ENCODE assay signal across 8 cellular contexts in genomic region chr16:57245472-57246113, GRCh38. TPM values are rescaled to one million over a fixed set of nuclear protein-coding genes. Genes with fewer than 3 reads are reported as not detected.
A peak's percentile ranks its signal among the peaks of the same experiment; 100 is the strongest.
DNase-seq lines count a peak whose midpoint lies in the region; ATAC-seq, FAIRE-seq and TF ChIP-seq lines count a peak whose summit lies in the region.

No MANE protein-coding gene starts in this region.

- H3K4me3 ChIP-seq in GM23248, result peak overlapping the region; percentile 92
- peak overlapping the region; percentile 77 to 89 (median 81) for H3K4me3 ChIP-seq in HepG2 (replicated peaks in 1 of 3; ENCODE audit: insufficient read depth in 1 of 3, low read depth in 2 of 3, low read length in 3 of 3)

- BruUV-seq in HepG2 (replicated peaks; lab: Mats Ljungman, UMichigan), result no TSS peak

- peak overlapping the region; percentile 98 for H3K9ac ChIP-seq in GM23248
- peak overlapping the region; percentile 92 for H3K9ac ChIP-seq in HepG2 (ENCODE audit: insufficient read depth, low read depth, low read length)

- H3K4me2 ChIP-seq in GM23248 (ENCODE audit: unreplicated experiment) (peak overlapping the region; percentile 98), HepG2 (ENCODE audit: low read depth, low read length) (peak overlapping the region; percentile 88)

- WGBS in GM23248 (ENCODE audit: low coverage in 1 of 2, low lambda C conversion rate in 2 of 2, missing lambda C conversion rate in 2 of 2), 2 experiments, result 3 to 5% methylated on average over 26 to 27 of the region's 28 CpGs
- 6% methylated on average over 17 of the region's 28 CpGs for WGBS in HepG2 (ENCODE audit: low lambda C conversion rate)

- H3K79me2 ChIP-seq in GM23248 (ENCODE audit: insufficient read depth) (peaks cover 27% of the 10 kb centered on the region), HepG2 (ENCODE audit: insufficient read depth, low read length) (peaks cover 7% of the 10 kb centered on the region)

- intact Hi-C loops in HepG2 (cut with micrococcal nuclease; ENCODE audit: unreplicated experiment), result loop anchor here (1.0 to 2.0 kb wide), 3 partner anchors 35 to 59 kb away; partner anchors contain the start of genes PSME3IP1 and RSPRY1

- CTCF ChIA-PET in HepG2 (lab: Yijun Ruan, JAX; ENCODE audit: low intra/inter-chr PET ratio, low total read pairs), result no interaction called here

- H3K4me1 ChIP-seq in GM23248 (ENCODE audit: insufficient read depth) (0 out of 2 replicates have a peak, but pooled peaks cover 6% of the 10 kb centered on the region), HepG2 (ENCODE audit: insufficient read depth, low read length) (peaks cover 40% of the 10 kb centered on the region)

- TF ChIP-seq RAD21 in HepG2 (CRISPR knock-in tag; IDR thresholded peaks at IDR 0.05), result no peak

- no peak for TF ChIP-seq POLR2A in HepG2 (IDR thresholded peaks at IDR 0.05; ENCODE audit: insufficient read depth in 1 of 2, low read depth in 2 of 2, low read length in 2 of 2)

- DNase-seq in ELR (ENCODE audit: low read depth) (peak; percentile 43), GM23248 (peak; percentile 55), NCI-H510A (lab: John Stamatoyannopoulos, UW) (peak; percentile 29), caudate nucleus (lab: John Stamatoyannopoulos, UW) (peak in 6 of 61 donors; percentile 35 to 69 (median 58)), HepG2 (ENCODE audit: low spot score) (no peak), inferior parietal cortex (ENCODE audit: extremely low spot score) (no peak)
- no peak for DNase-seq in activated CD4-positive, CD25-positive, alpha-beta regulatory T cell treated with anti-CD3 and anti-CD28 coated beads, Interleukin-2, amount 50 U/mL, for 72 hours

- H3K27me3 ChIP-seq in GM23248 (replicated peaks; ENCODE audit: insufficient read depth) (no peaks in the 10 kb centered on the region), HepG2 (ENCODE audit: control insufficient read depth in 1 of 2, insufficient read depth in 2 of 2, low read length in 2 of 2) (no peaks in the 10 kb centered on the region)

- no peak for FAIRE-seq in HepG2 (lab: Jason Lieb, UNC)

- H3K9me3 ChIP-seq in GM23248 (ENCODE audit: low read depth), result no peaks in the 10 kb centered on the region
- H3K9me3 ChIP-seq in HepG2 (ENCODE audit: low read length), result no peaks in the 10 kb centered on the region

- POLR2A ChIA-PET in HepG2 (lab: Yijun Ruan, JAX), result interaction anchor here (0.7 to 2.5 kb wide), 18 partner anchors 8 to 618 kb away, joined by 3 to 20 read pairs (median 4); partner anchors contain the start of genes CPNE2, CX3CL1, PSME3IP1 and RSPRY1

- H2AFZ ChIP-seq in GM23248, result peak overlapping the region; percentile 82
- no peak overlapping the region for H2AFZ ChIP-seq in HepG2 (ENCODE audit: low read length)

- ATAC-seq in HepG2, result peak; percentile 47

- H3K9me2 ChIP-seq in GM23248 (ENCODE audit: insufficient read depth), result no peaks in the 10 kb centered on the region

- TF ChIP-seq EP300 in HepG2 (IDR thresholded peaks at IDR 0.05; ENCODE audit: low read depth in 2 of 2, low read length in 2 of 2) (no peak), HepG2 (CRISPR knock-in tag; IDR thresholded peaks at IDR 0.05; ENCODE audit: borderline replicate concordance) (no peak)

- no peak for TF ChIP-seq CTCF in HepG2 (CRISPR knock-in tag; IDR thresholded peaks at IDR 0.05)

- H4K20me1 ChIP-seq in GM23248 (ENCODE audit: insufficient read depth), result no peaks in the 10 kb centered on the region
- no peaks in the 10 kb centered on the region for H4K20me1 ChIP-seq in HepG2 (ENCODE audit: insufficient read depth, low read length)

- in situ Hi-C loops in GM23248 (cut with MboI) (no loop called here), HepG2 (cut with HindIII; ENCODE audit: extremely low pct_ligation_motif_present, low pct_unique_long_range_greater_than_20kb) (no loop called here)

- peak overlapping the region; percentile 89 for H3K27ac ChIP-seq in GM23248
- peak overlapping the region; percentile 90 for H3K27ac ChIP-seq in caudate nucleus (ENCODE audit: low read depth, low read length)
- H3K27ac ChIP-seq in HepG2 (ENCODE audit: extremely low read length, insufficient read depth, low read length), result peak overlapping the region; percentile 91
- H3K27ac ChIP-seq in temporal lobe (ENCODE audit: low read depth, low read length), result peak overlapping the region; percentile 71

- peaks cover 27% of the 10 kb centered on the region for H3K36me3 ChIP-seq in GM23248 (ENCODE audit: low read depth)
- H3K36me3 ChIP-seq in HepG2 (replicated peaks in 1 of 2; ENCODE audit: control insufficient read depth in 1 of 2, insufficient read depth in 2 of 2, low read length in 2 of 2), result peaks cover 8 to 16% of the 10 kb centered on the region in 2 experiments; a peak in 4 of 5 replicates

- peaks cover 22% of the 10 kb centered on the region for H3F3A ChIP-seq in GM23248 (ENCODE audit: insufficient read depth)

RNA-seq across cellular contexts. Expression of gene ARL2BP, which starts 0.5 kb away (rescaled TPM):
- 116 and 136 TPM in 2 replicates for total RNA-seq in GM23248 (2014; rRNA removed; shearing (Covaris generic))
- polyA plus RNA-seq in GM23248 (2016; fragmentation: Nextera tagmentation; extraction: Ambion mirVana) (111 and 114 TPM in 2 replicates), HepG2 (2011; rRNA removed) (50.8 and 64.3 TPM in 2 replicates)
- total RNA-seq in HepG2 (2016; rRNA removed; fragmentation: Illumina TruSeq; extraction: Trizol) (67.6 and 97.1 TPM in 2 replicates), temporal lobe (40.3 TPM)
- total RNA-seq in HepG2 (2016; cell fraction: cytosol; rRNA removed; fragmentation: Illumina TruSeq; extraction: Trizol; ENCODE audit: low read depth), result 43.5 and 44.1 TPM in 2 replicates
- 66.0 and 92.7 TPM in 2 replicates for total RNA-seq in HepG2 (2016; cell fraction: insoluble cytoplasmic fraction; rRNA removed; fragmentation: Illumina TruSeq; extraction: Trizol)
- total RNA-seq in HepG2 (2016; cell fraction: membrane; rRNA removed; fragmentation: Illumina TruSeq; extraction: Trizol), result 109 and 111 TPM in 2 replicates
- 24.1 and 29.7 TPM in 2 replicates for total RNA-seq in HepG2 (2016; cell fraction: nucleus; rRNA removed; fragmentation: Illumina TruSeq; extraction: Trizol)
- polyA plus RNA-seq in HepG2 (2011; cell fraction: cytosol; rRNA removed), result 39.2 and 54.5 TPM in 2 replicates
- polyA plus RNA-seq in HepG2 (2011; cell fraction: nucleus; rRNA removed), result 13.9 and 16.0 TPM in 2 replicates
- polyA plus RNA-seq in HepG2 (2012), result 30.2 and 34.8 TPM in 2 replicates
- polyA plus RNA-seq in HepG2 (2016; cell fraction: cytosol; fragmentation: Illumina TruSeq; extraction: Trizol; ENCODE audit: low read depth), result 58.2 and 66.9 TPM in 2 replicates
- polyA plus RNA-seq in HepG2 (2016; cell fraction: insoluble cytoplasmic fraction; fragmentation: Illumina TruSeq; extraction: Trizol; ENCODE audit: low read depth), result 110 and 111 TPM in 2 replicates
- polyA plus RNA-seq in HepG2 (2016; cell fraction: membrane; fragmentation: Illumina TruSeq; extraction: Trizol; ENCODE audit: low read depth), result 110 and 116 TPM in 2 replicates
- polyA plus RNA-seq in HepG2 (2016; cell fraction: nucleus; fragmentation: Illumina TruSeq; extraction: Trizol; ENCODE audit: insufficient read depth, low read depth), result 41.6 and 42.0 TPM in 2 replicates
- 31.4 and 38.5 TPM in 2 replicates for polyA minus RNA-seq in HepG2 (2011; rRNA and poly(A)+ RNA removed; ENCODE audit: low replicate concordance)
- polyA minus RNA-seq in HepG2 (2011; cell fraction: cytosol; rRNA and poly(A)+ RNA removed), result 29.3 and 33.2 TPM in 2 replicates
- polyA minus RNA-seq in HepG2 (2011; cell fraction: nucleus; rRNA and poly(A)+ RNA removed), result 14.2 and 21.6 TPM in 2 replicates

RNA-seq across cellular contexts. Expression of gene PLLP, which starts 38.9 kb away (rescaled TPM):
- not detected in 2 replicates for total RNA-seq in GM23248 (2014; rRNA removed; shearing (Covaris generic))
- polyA plus RNA-seq in GM23248 (2016; fragmentation: Nextera tagmentation; extraction: Ambion mirVana) (0.44 and 0.46 TPM in 2 replicates), HepG2 (2011; rRNA removed) (127 and 160 TPM in 2 replicates)
- total RNA-seq in HepG2 (2016; rRNA removed; fragmentation: Illumina TruSeq; extraction: Trizol) (39.5 and 60.6 TPM in 2 replicates), temporal lobe (1.5 TPM)
- 31.6 and 42.4 TPM in 2 replicates for total RNA-seq in HepG2 (2016; cell fraction: cytosol; rRNA removed; fragmentation: Illumina TruSeq; extraction: Trizol; ENCODE audit: low read depth)
- total RNA-seq in HepG2 (2016; cell fraction: insoluble cytoplasmic fraction; rRNA removed; fragmentation: Illumina TruSeq; extraction: Trizol), result 36.8 and 62.7 TPM in 2 replicates
- 53.7 and 65.8 TPM in 2 replicates for total RNA-seq in HepG2 (2016; cell fraction: membrane; rRNA removed; fragmentation: Illumina TruSeq; extraction: Trizol)
- total RNA-seq in HepG2 (2016; cell fraction: nucleus; rRNA removed; fragmentation: Illumina TruSeq; extraction: Trizol), result 44.1 and 48.9 TPM in 2 replicates
- 145 and 183 TPM in 2 replicates for polyA plus RNA-seq in HepG2 (2011; cell fraction: cytosol; rRNA removed)
- 77.5 and 88.9 TPM in 2 replicates for polyA plus RNA-seq in HepG2 (2011; cell fraction: nucleus; rRNA removed)
- 40.5 and 51.4 TPM in 2 replicates for polyA plus RNA-seq in HepG2 (2012)
- polyA plus RNA-seq in HepG2 (2016; cell fraction: cytosol; fragmentation: Illumina TruSeq; extraction: Trizol; ENCODE audit: low read depth), result 35.9 and 51.7 TPM in 2 replicates
- polyA plus RNA-seq in HepG2 (2016; cell fraction: insoluble cytoplasmic fraction; fragmentation: Illumina TruSeq; extraction: Trizol; ENCODE audit: low read depth), result 47.5 and 48.8 TPM in 2 replicates
- 56.6 and 67.1 TPM in 2 replicates for polyA plus RNA-seq in HepG2 (2016; cell fraction: membrane; fragmentation: Illumina TruSeq; extraction: Trizol; ENCODE audit: low read depth)
- 83.7 and 88.2 TPM in 2 replicates for polyA plus RNA-seq in HepG2 (2016; cell fraction: nucleus; fragmentation: Illumina TruSeq; extraction: Trizol; ENCODE audit: insufficient read depth, low read depth)
- 159 and 370 TPM in 2 replicates for polyA minus RNA-seq in HepG2 (2011; rRNA and poly(A)+ RNA removed; ENCODE audit: low replicate concordance)
- 54.5 and 69.4 TPM in 2 replicates for polyA minus RNA-seq in HepG2 (2011; cell fraction: cytosol; rRNA and poly(A)+ RNA removed)
- 23.7 and 30.3 TPM in 2 replicates for polyA minus RNA-seq in HepG2 (2011; cell fraction: nucleus; rRNA and poly(A)+ RNA removed)

RNA-seq across cellular contexts. Expression of gene RSPRY1, which starts 59.5 kb away (rescaled TPM):
- total RNA-seq in GM23248 (2014; rRNA removed; shearing (Covaris generic)), result 34.7 and 42.7 TPM in 2 replicates
- polyA plus RNA-seq in GM23248 (2016; fragmentation: Nextera tagmentation; extraction: Ambion mirVana) (39.1 and 43.9 TPM in 2 replicates), HepG2 (2011; rRNA removed) (47.9 and 61.0 TPM in 2 replicates)
- total RNA-seq in HepG2 (2016; rRNA removed; fragmentation: Illumina TruSeq; extraction: Trizol) (51.7 and 53.4 TPM in 2 replicates), temporal lobe (61.7 TPM)
- 19.0 and 20.1 TPM in 2 replicates for total RNA-seq in HepG2 (2016; cell fraction: cytosol; rRNA removed; fragmentation: Illumina TruSeq; extraction: Trizol; ENCODE audit: low read depth)
- total RNA-seq in HepG2 (2016; cell fraction: insoluble cytoplasmic fraction; rRNA removed; fragmentation: Illumina TruSeq; extraction: Trizol), result 53.8 and 54.3 TPM in 2 replicates
- 36.2 and 36.7 TPM in 2 replicates for total RNA-seq in HepG2 (2016; cell fraction: membrane; rRNA removed; fragmentation: Illumina TruSeq; extraction: Trizol)
- 57.5 and 60.4 TPM in 2 replicates for total RNA-seq in HepG2 (2016; cell fraction: nucleus; rRNA removed; fragmentation: Illumina TruSeq; extraction: Trizol)
- polyA plus RNA-seq in HepG2 (2011; cell fraction: cytosol; rRNA removed), result 26.9 and 41.0 TPM in 2 replicates
- polyA plus RNA-seq in HepG2 (2011; cell fraction: nucleus; rRNA removed), result 39.4 and 42.0 TPM in 2 replicates
- polyA plus RNA-seq in HepG2 (2012), result 27.1 and 34.3 TPM in 2 replicates
- polyA plus RNA-seq in HepG2 (2016; cell fraction: cytosol; fragmentation: Illumina TruSeq; extraction: Trizol; ENCODE audit: low read depth), result 3.4 and 3.7 TPM in 2 replicates
- 43.2 and 52.1 TPM in 2 replicates for polyA plus RNA-seq in HepG2 (2016; cell fraction: insoluble cytoplasmic fraction; fragmentation: Illumina TruSeq; extraction: Trizol; ENCODE audit: low read depth)
- 13.3 and 17.1 TPM in 2 replicates for polyA plus RNA-seq in HepG2 (2016; cell fraction: membrane; fragmentation: Illumina TruSeq; extraction: Trizol; ENCODE audit: low read depth)
- polyA plus RNA-seq in HepG2 (2016; cell fraction: nucleus; fragmentation: Illumina TruSeq; extraction: Trizol; ENCODE audit: insufficient read depth, low read depth), result 51.5 and 57.9 TPM in 2 replicates
- polyA minus RNA-seq in HepG2 (2011; rRNA and poly(A)+ RNA removed; ENCODE audit: low replicate concordance), result 45.2 and 96.4 TPM in 2 replicates
- 68.9 and 72.7 TPM in 2 replicates for polyA minus RNA-seq in HepG2 (2011; cell fraction: cytosol; rRNA and poly(A)+ RNA removed)
- polyA minus RNA-seq in HepG2 (2011; cell fraction: nucleus; rRNA and poly(A)+ RNA removed), result 128 and 149 TPM in 2 replicates

RNA-seq across cellular contexts. Expression of gene PSME3IP1, which starts 59.8 kb away (rescaled TPM):
- total RNA-seq in GM23248 (2014; rRNA removed; shearing (Covaris generic)), result 39.7 and 42.2 TPM in 2 replicates
- polyA plus RNA-seq in GM23248 (2016; fragmentation: Nextera tagmentation; extraction: Ambion mirVana) (58.9 and 67.7 TPM in 2 replicates), HepG2 (2011; rRNA removed) (90.8 and 99.8 TPM in 2 replicates)
- total RNA-seq in HepG2 (2016; rRNA removed; fragmentation: Illumina TruSeq; extraction: Trizol) (99.8 and 104 TPM in 2 replicates), temporal lobe (96.9 TPM)
- total RNA-seq in HepG2 (2016; cell fraction: cytosol; rRNA removed; fragmentation: Illumina TruSeq; extraction: Trizol; ENCODE audit: low read depth), result 81.0 and 93.2 TPM in 2 replicates
- 98.8 and 104 TPM in 2 replicates for total RNA-seq in HepG2 (2016; cell fraction: insoluble cytoplasmic fraction; rRNA removed; fragmentation: Illumina TruSeq; extraction: Trizol)
- 49.2 and 54.2 TPM in 2 replicates for total RNA-seq in HepG2 (2016; cell fraction: membrane; rRNA removed; fragmentation: Illumina TruSeq; extraction: Trizol)
- 61.4 and 77.1 TPM in 2 replicates for total RNA-seq in HepG2 (2016; cell fraction: nucleus; rRNA removed; fragmentation: Illumina TruSeq; extraction: Trizol)
- polyA plus RNA-seq in HepG2 (2011; cell fraction: cytosol; rRNA removed), result 45.8 and 51.2 TPM in 2 replicates
- 207 and 252 TPM in 2 replicates for polyA plus RNA-seq in HepG2 (2011; cell fraction: nucleus; rRNA removed)
- polyA plus RNA-seq in HepG2 (2012), result 46.9 and 63.7 TPM in 2 replicates
- polyA plus RNA-seq in HepG2 (2016; cell fraction: cytosol; fragmentation: Illumina TruSeq; extraction: Trizol; ENCODE audit: low read depth), result 14.9 and 16.8 TPM in 2 replicates
- 128 and 134 TPM in 2 replicates for polyA plus RNA-seq in HepG2 (2016; cell fraction: insoluble cytoplasmic fraction; fragmentation: Illumina TruSeq; extraction: Trizol; ENCODE audit: low read depth)
- 28.8 and 29.0 TPM in 2 replicates for polyA plus RNA-seq in HepG2 (2016; cell fraction: membrane; fragmentation: Illumina TruSeq; extraction: Trizol; ENCODE audit: low read depth)
- polyA plus RNA-seq in HepG2 (2016; cell fraction: nucleus; fragmentation: Illumina TruSeq; extraction: Trizol; ENCODE audit: insufficient read depth, low read depth), result 203 and 213 TPM in 2 replicates
- polyA minus RNA-seq in HepG2 (2011; rRNA and poly(A)+ RNA removed; ENCODE audit: low replicate concordance), result 61.9 and 154 TPM in 2 replicates
- polyA minus RNA-seq in HepG2 (2011; cell fraction: cytosol; rRNA and poly(A)+ RNA removed), result 17.3 and 23.9 TPM in 2 replicates
- polyA minus RNA-seq in HepG2 (2011; cell fraction: nucleus; rRNA and poly(A)+ RNA removed), result 71.4 and 71.5 TPM in 2 replicates

Comparison
In these comparisons a context has a peak if more than half of its experiments do, and no peak if none do; other contexts are left out.
1. DNase-seq: peak in ELR (single experiment), GM23248 (single experiment) and NCI-H510A (single experiment); none in HepG2 (single experiment), activated CD4-positive, CD25-positive, alpha-beta regulatory T cell treated with anti-CD3 and anti-CD28 coated beads, Interleukin-2, amount 50 U/mL, for 72 hours (single experiment) and inferior parietal cortex (single experiment).
2. RNA of gene PLLP, which starts 38.9 kb away (total RNA-seq): 31.6 to 65.8 TPM in HepG2; 1.5 TPM in temporal lobe (single experiment) and not detected in GM23248; every median in the first group is over 10 times any median in the second.
3. Peak in every context shown above with its lines, with median percentiles within 50 percentile points of each other: H3K27ac ChIP-seq.